Comparison of ENCODE assay signal across 1 cellular context in genomic region chr22:31346733-31347250, GRCh38.
TF ChIP-seq lines count a peak whose summit lies in the region.

No MANE protein-coding gene starts in this region.

TF ChIP-seq in HepG2, 621 proteins besides CTCF, POLR2A, EP300 and RAD21 (continued from another document and continues in another):
- peak; percentile 78 for TF ChIP-seq ZNF687 (CRISPR knock-in tag; IDR thresholded peaks at IDR 0.05)
- no peak for TF ChIP-seq ZFP62 (CRISPR knock-in tag; IDR thresholded peaks at IDR 0.05)
- no peak for TF ChIP-seq CREB1 (IDR thresholded peaks at IDR 0.05)
- TF ChIP-seq CREB1 (CRISPR knock-in tag; IDR thresholded peaks at IDR 0.05) = no peak
- TF ChIP-seq THAP11 (CRISPR knock-in tag; IDR thresholded peaks at IDR 0.05) = no peak
- 0 out of 2 replicates have a peak, but pooled peaks have one; percentile 54 for TF ChIP-seq ZFP91 (CRISPR knock-in tag; IDR thresholded peaks at IDR 0.05; ENCODE audit: borderline replicate concordance)
- peak; percentile 71 for TF ChIP-seq HDAC1 (CRISPR knock-in tag; IDR thresholded peaks at IDR 0.05)
- peak; percentile 26; the same call in 1 of the 2 replicates for TF ChIP-seq HDAC2 (CRISPR knock-in tag; IDR thresholded peaks at IDR 0.05)
- TF ChIP-seq HNF1A (IDR thresholded peaks at IDR 0.05; ENCODE audit: low read depth) = no peak
- no peak for TF ChIP-seq HNF1A (CRISPR knock-in tag; IDR thresholded peaks at IDR 0.05; ENCODE audit: borderline replicate concordance)
- 0 out of 2 replicates have a peak, but pooled peaks have one; percentile 36 for TF ChIP-seq RARA (CRISPR knock-in tag; IDR thresholded peaks at IDR 0.05)
- TF ChIP-seq ZNF382 (CRISPR knock-in tag; IDR thresholded peaks at IDR 0.05; ENCODE audit: borderline replicate concordance) = no peak
- no peak for TF ChIP-seq GFI1 (CRISPR knock-in tag; IDR thresholded peaks at IDR 0.05; ENCODE audit: borderline replicate concordance)
- no peak for TF ChIP-seq ARNT2 (CRISPR knock-in tag; IDR thresholded peaks at IDR 0.05; ENCODE audit: low read depth)
- no peak for TF ChIP-seq HOXA7 (CRISPR knock-in tag; IDR thresholded peaks at IDR 0.05)
- TF ChIP-seq ASH2L (IDR thresholded peaks at IDR 0.05; ENCODE audit: insufficient read length, low read depth, low read length) = no peak
- no peak for TF ChIP-seq EZH2 (conservative IDR thresholded peaks at IDR 0.05; ENCODE audit: low read depth, low read length)
- TF ChIP-seq SETDB1 (CRISPR knock-in tag; IDR thresholded peaks at IDR 0.05; ENCODE audit: borderline replicate concordance) = no peak
- no peak for TF ChIP-seq RBM22 (optimal IDR thresholded peaks at IDR 0.05; ENCODE audit: low read length)
- no peak for TF ChIP-seq TRAFD1 (CRISPR knock-in tag; IDR thresholded peaks at IDR 0.05; ENCODE audit: borderline replicate concordance)
- TF ChIP-seq KIAA2018 (CRISPR knock-in tag; IDR thresholded peaks at IDR 0.05; ENCODE audit: borderline replicate concordance) = no peak
- no peak for TF ChIP-seq ZFP82 (CRISPR knock-in tag; IDR thresholded peaks at IDR 0.05; ENCODE audit: borderline replicate concordance)
- no peak for TF ChIP-seq GPBP1L1 (CRISPR knock-in tag; IDR thresholded peaks at IDR 0.05)
- peak; percentile 57; the same call in 1 of the 2 replicates for TF ChIP-seq DZIP1 (CRISPR knock-in tag; IDR thresholded peaks at IDR 0.05)
- no peak; the same call in 2 of the 3 replicates for TF ChIP-seq MXI1 (IDR thresholded peaks at IDR 0.05; ENCODE audit: borderline replicate concordance, low read depth, low read length)
- peak; percentile 74; the same call in 1 of the 2 replicates for TF ChIP-seq PCBP1 (IDR thresholded peaks at IDR 0.05; ENCODE audit: borderline replicate concordance, low read depth, low read length)
- TF ChIP-seq NFYB (CRISPR knock-in tag; IDR thresholded peaks at IDR 0.05) = no peak; the same call in 1 of the 2 replicates
